18 cellular contexts compared by ENCODE assay signal in genomic region chr20:24102749-24103148, GRCh38.
DNase-seq lines count a peak whose midpoint lies in the region; ATAC-seq and TF ChIP-seq lines count a peak whose summit lies in the region.
"Had no signal": no experiment of that assay in that cellular context is flagged by ENCODE, and none has a peak within 500 bp of the region (broad histone marks: within the 10 kb centered on the region; RNA-seq: fewer than 3 reads in every experiment).

No MANE protein-coding gene starts in this region.

- H3K4me1 ChIP-seq in OCI-LY3 (ENCODE audit: low read length) (peaks cover 7% of the 10 kb centered on the region; the same call in 1 of the 2 replicates), heart right ventricle (no peaks in the 10 kb centered on the region)
- H3K4me1 ChIP-seq: ascending aorta, BE2C, colonic mucosa, prostate gland had no signal

- H4K20me1 ChIP-seq in OCI-LY3 (ENCODE audit: insufficient read depth, low read length): no peaks in the 10 kb centered on the region

- H3K9me3 ChIP-seq in OCI-LY3 (ENCODE audit: insufficient read depth, low read length) (no peaks in the 10 kb centered on the region), heart right ventricle (no peaks in the 10 kb centered on the region)
- H3K9me3 ChIP-seq: ascending aorta, BE2C, colonic mucosa, prostate gland had no signal

- peaks cover 37% of the 10 kb centered on the region; the same call in 1 of the 2 replicates for H3K27me3 ChIP-seq in OCI-LY3 (ENCODE audit: low read depth, low read length)
- no peaks in the 10 kb centered on the region for H3K27me3 ChIP-seq in brain microvascular endothelial cell (replicated peaks)
- H3K27me3 ChIP-seq in heart right ventricle: peaks cover 0 to 37% (median 21%) of the 10 kb centered on the region in 7 donors
- H3K27me3 ChIP-seq: ascending aorta, BE2C, colonic mucosa had no signal

- H3K4me2 ChIP-seq in OCI-LY3 (ENCODE audit: low read length): peak overlapping the region; percentile 39

- DNase-seq in ELR (ENCODE audit: low read depth) (peak; percentile 27), brain microvascular endothelial cell (peak; percentile 60), iris pigment epithelial cell (ENCODE audit: low read depth) (peak; percentile 18), anterior cingulate cortex (lab: John Stamatoyannopoulos, UW) (no peak), heart right ventricle (no peak), NCI-H1048 (lab: John Stamatoyannopoulos, UW) (no peak)
- DNase-seq: activated effector memory CD4-positive, alpha-beta T cell treated with Interleukin-2 at 50 U/mL for 16 hours; BE2C; colonic mucosa; foreskin melanocyte; left colon; NCI-H1436; nephron progenitor cell; stimulated activated CD4-positive, alpha-beta T cell treated with anti-CD3 and anti-CD28 coated beads, Interleukin-4, amount 100 ng/mL, for 24 hours had no signal

- 0 out of 2 replicates have a peak overlapping the region, but pooled peaks have one; percentile 55 for H2AFZ ChIP-seq in OCI-LY3 (ENCODE audit: low read depth, low read length)

- intact Hi-C loops in heart right ventricle (cut with DNase I): loop anchor here in 6 of 10 donors (5.0 to 10.0 kb wide), 3 partner anchors 58 to 165 kb away; no protein-coding TSS in a partner anchor

- no peaks in the 10 kb centered on the region for H3K79me2 ChIP-seq in OCI-LY3 (ENCODE audit: low read length)

- H3K36me3 ChIP-seq in OCI-LY3 (replicated peaks; ENCODE audit: low read depth, low read length): no peaks in the 10 kb centered on the region
- no peaks in the 10 kb centered on the region for H3K36me3 ChIP-seq in brain microvascular endothelial cell (replicated peaks)
- no peaks in the 10 kb centered on the region for H3K36me3 ChIP-seq in heart right ventricle
- H3K36me3 ChIP-seq: ascending aorta, BE2C, colonic mucosa, prostate gland had no signal

- H3K27ac ChIP-seq in OCI-LY3 (ENCODE audit: low read length): no peak overlapping the region
- peak overlapping the region; percentile 62 for H3K27ac ChIP-seq in brain microvascular endothelial cell
- no peak overlapping the region for H3K27ac ChIP-seq in heart right ventricle
- H3K27ac ChIP-seq: ascending aorta, colonic mucosa, prostate gland had no signal

- 65 to 67% methylated on average over 1 of the region's 1 CpG for WGBS in heart right ventricle, 2 donors

- H3K4me3 ChIP-seq in OCI-LY3 (ENCODE audit: low read length): no peak overlapping the region
- H3K4me3 ChIP-seq in brain microvascular endothelial cell (ENCODE audit: low read depth, low read length): no peak overlapping the region
- H3K4me3 ChIP-seq in heart right ventricle: no peak overlapping the region
- H3K4me3 ChIP-seq: ascending aorta, colonic mucosa, prostate gland had no signal

- no peak for ATAC-seq in HG02981 (IDR thresholded peaks at IDR 0.05; ENCODE audit: unreplicated experiment)
- no peak for ATAC-seq in heart right ventricle
- ATAC-seq: left colon had no signal

- TF ChIP-seq CTCF in OCI-LY3 (IDR thresholded peaks at IDR 0.05; ENCODE audit: low read depth, low read length): no peak
- TF ChIP-seq CTCF in brain microvascular endothelial cell (IDR thresholded peaks at IDR 0.05; ENCODE audit: low read depth, low read length, missing control alignments): no peak
- no peak for TF ChIP-seq CTCF in heart right ventricle (IDR thresholded peaks at IDR 0.05)

- H3K9ac ChIP-seq in OCI-LY3 (ENCODE audit: low read length): no peak overlapping the region

- in situ Hi-C loops in brain microvascular endothelial cell (cut with HindIII; ENCODE audit: low pct_ligation_motif_present, low sequenced_read_pairs): no loop called here

Comparison
In these comparisons a context has a peak if more than half of its experiments do, and no peak if none do; other contexts are left out.
1. DNase-seq: peak in ELR (single experiment), brain microvascular endothelial cell (single experiment) and iris pigment epithelial cell (single experiment); none in anterior cingulate cortex (0 of 58), heart right ventricle (0 of 2) and NCI-H1048 (single experiment).